In the genomic region with DNA sequence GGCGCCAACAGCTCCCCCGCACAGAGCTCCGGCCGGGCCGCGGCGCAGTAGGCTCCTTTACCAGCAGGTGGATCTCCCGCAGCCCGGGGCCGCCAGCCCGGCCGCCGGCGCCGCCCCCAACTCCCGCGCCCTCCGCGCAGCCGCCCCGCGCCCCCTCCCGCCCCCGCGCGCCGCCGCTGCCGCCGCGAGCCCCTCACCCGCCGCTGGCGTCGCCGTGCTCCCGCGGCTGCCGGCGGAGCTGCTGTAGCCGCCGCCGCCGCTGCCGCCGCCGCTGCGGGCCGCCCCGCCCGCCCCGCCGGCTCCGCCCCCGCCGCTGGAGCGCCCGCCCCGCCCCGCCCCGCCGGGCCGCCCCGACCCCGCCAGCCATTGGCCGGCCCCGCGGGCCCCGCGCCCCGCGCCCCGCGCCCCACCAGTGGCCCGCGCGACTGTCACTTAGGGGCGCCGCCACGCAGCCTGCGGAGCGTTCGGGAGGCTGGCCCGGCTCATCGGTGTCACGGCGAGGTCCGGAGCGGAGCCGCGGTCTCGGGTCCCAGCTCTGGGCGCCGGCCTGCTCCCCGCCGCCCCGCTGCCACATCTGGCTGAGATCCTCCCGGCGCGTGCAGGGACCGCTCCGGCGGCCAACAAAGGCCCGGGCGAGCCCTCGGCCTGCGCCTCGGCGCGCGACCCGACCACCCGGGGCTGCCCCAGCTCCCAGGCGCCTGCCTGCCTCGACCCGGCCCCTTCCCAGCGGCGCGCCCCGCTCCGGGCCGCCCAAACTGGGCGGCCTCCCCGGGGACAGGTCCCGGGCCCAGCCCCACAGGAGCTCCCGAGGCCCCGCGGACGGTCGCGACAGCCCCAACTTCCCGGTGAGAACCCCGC, we compare ENCODE assay signal across 8 cellular contexts. TPM values are rescaled to one million over a fixed set of nuclear protein-coding genes. Genes with fewer than 3 reads are reported as not detected.
DNase-seq lines count a peak whose midpoint lies in the region; ATAC-seq and TF ChIP-seq lines count a peak whose summit lies in the region.

Gene MGAT4A, minus strand, starts transcription at position 282 of the 858 bp plus-strand sequence. CDS start 4,800 bp downstream, outside the sequence.

- H3K9me2 ChIP-seq in GM23338 (ENCODE audit: insufficient read depth) (no peaks in the 10 kb centered on the region), MM.1S (replicated peaks; ENCODE audit: insufficient read depth, low read length) (no peaks in the 10 kb centered on the region)

- H3K4me2 ChIP-seq in GM23338 (peak within 1 kb of the TSS; percentile 90), MM.1S (ENCODE audit: low read depth, low read length) (peak within 1 kb of the TSS; percentile 98)

- peak within 1 kb of the TSS; percentile 93 for H2AFZ ChIP-seq in GM23338
- peak within 1 kb of the TSS; percentile 86 for H2AFZ ChIP-seq in MM.1S (ENCODE audit: low read length)

- H3K36me3 ChIP-seq in GM23338 (ENCODE audit: insufficient read depth) (no peaks in the 10 kb centered on the region), MM.1S (replicated peaks; ENCODE audit: insufficient read depth, low read length) (no peaks in the 10 kb centered on the region)

- H3K4me1 ChIP-seq in GM23338 (ENCODE audit: insufficient read depth) (peaks cover 10% of the 10 kb centered on the region), MM.1S (ENCODE audit: low read length) (peaks cover 7% of the 10 kb centered on the region; the same call in 1 of the 2 replicates)

- DNase-seq in GM12865 (ENCODE audit: low read depth) (peak; percentile 71), GM23338 (ENCODE audit: low spot score) (peak; percentile 70), MM.1S (peak; percentile 79), cerebellum (ENCODE audit: low spot score) (peak; percentile 84), left lobe of liver (ENCODE audit: low spot score) (peak; percentile 87), dedifferentiated amniotic fluid mesenchymal stem cell (ENCODE audit: extremely low spot score) (no peak)
- DNase-seq in stimulated activated CD4-positive, alpha-beta T cell treated with anti-CD3 and anti-CD28 coated beads, Interleukin-2, amount 100 ng/mL, for 24 hours: peak; percentile 81 to 82

- H3K27me3 ChIP-seq in GM23338 (ENCODE audit: insufficient read depth) (peaks cover 56% of the 10 kb centered on the region), MM.1S (replicated peaks; ENCODE audit: insufficient read depth, low read length) (no peaks in the 10 kb centered on the region)

- H3K4me3 Mint-ChIP-seq in GM23338: peak within 1 kb of the TSS; percentile 80

- peaks cover 4% of the 10 kb centered on the region; the same call in 2 of the 3 replicates for H3K4me1 Mint-ChIP-seq in GM23338

- H3K79me2 ChIP-seq in GM23338 (replicated peaks; ENCODE audit: insufficient read depth) (no peaks in the 10 kb centered on the region), MM.1S (ENCODE audit: low read length) (no peaks in the 10 kb centered on the region)

- TF ChIP-seq CTCF in GM12865 (IDR thresholded peaks at IDR 0.05; ENCODE audit: insufficient read depth, low read depth, low read length, missing control alignments) (peak; percentile 28), GM23338 (conservative IDR thresholded peaks at IDR 0.05; ENCODE audit: low read depth in 2 of 2) (no peak), MM.1S (IDR thresholded peaks at IDR 0.05; ENCODE audit: low read length) (no peak)

- H3K36me3 Mint-ChIP-seq in GM23338 (ENCODE audit: low read depth): no peaks in the 10 kb centered on the region; the same call in 2 of the 3 replicates

- no peaks in the 10 kb centered on the region for H3K9me3 Mint-ChIP-seq in GM23338

- peaks cover 22% of the 10 kb centered on the region for H3K27me3 Mint-ChIP-seq in GM23338 (ENCODE audit: insufficient read depth, low read depth, poor library complexity)

- peak within 1 kb of the TSS; percentile 58 for H3K9ac ChIP-seq in MM.1S (ENCODE audit: low read length)

- H4K20me1 ChIP-seq in GM23338 (replicated peaks; ENCODE audit: insufficient read depth): peaks cover 3% of the 10 kb centered on the region; the same call in 1 of the 2 replicates
- H4K20me1 ChIP-seq in MM.1S (ENCODE audit: insufficient read depth, low read length): no peaks in the 10 kb centered on the region

- H3K27ac Mint-ChIP-seq in GM23338: no peak within 1 kb of the TSS

- no peaks in the 10 kb centered on the region for H3K9me3 ChIP-seq in MM.1S (replicated peaks; ENCODE audit: insufficient read depth, low read length)

- H3F3A ChIP-seq in GM23338 (replicated peaks; ENCODE audit: low read depth) (0 out of 2 replicates have a peak, but pooled peaks cover 4% of the 10 kb centered on the region), MM.1S (ENCODE audit: insufficient read depth, low read length) (no peaks in the 10 kb centered on the region)

- H3K4me3 ChIP-seq in GM12865 (ENCODE audit: low read depth, low read length): peak within 1 kb of the TSS; percentile 72
- peak within 1 kb of the TSS; percentile 82 for H3K4me3 ChIP-seq in GM23338
- H3K4me3 ChIP-seq in MM.1S (ENCODE audit: low read length): peak within 1 kb of the TSS; percentile 76

- H3K27ac ChIP-seq in GM23338 (ENCODE audit: low read depth): no peak within 1 kb of the TSS
- H3K27ac ChIP-seq in MM.1S (ENCODE audit: low read length): no peak within 1 kb of the TSS

- ATAC-seq in GM23338 (peak; percentile 81), left lobe of liver (peak; percentile 92)
- peak; percentile 89 to 90 for ATAC-seq in activated CD4-positive, CD25-positive, alpha-beta regulatory T cell treated with anti-CD3 and anti-CD28 coated beads, Interleukin-2, amount 50 U/mL, for 24 hours

TF ChIP-seq in GM23338, 12 proteins besides CTCF, POLR2A, EP300 and RAD21:
- TF ChIP-seq EZH2phosphoT487 (IDR thresholded peaks at IDR 0.05; ENCODE audit: unreplicated experiment) (no peak), POLR2AphosphoS5 (IDR thresholded peaks at IDR 0.05; ENCODE audit: low read depth) (peak; percentile 33; the same call in 1 of the 2 replicates), STAT1 (IDR thresholded peaks at IDR 0.05; ENCODE audit: unreplicated experiment) (no peak)

RNA-seq across cellular contexts. Expression of gene MGAT4A, which starts in this region (rescaled TPM):
- total RNA-seq in GM23338 (2014; rRNA removed; shearing (Covaris generic)): 4.7 and 5.6 TPM in 2 replicates
- polyA plus RNA-seq in GM23338 (2016; fragmentation: Nextera tagmentation; extraction: Ambion mirVana): 2.9 and 4.4 TPM in 2 replicates
- total RNA-seq in cerebellum (69.4 TPM), left lobe of liver (6.9 TPM)
